31 cellular contexts compared by ENCODE assay signal in genomic region chr3:88235102-88235501, GRCh38.
A peak's percentile ranks its signal among the peaks of the same experiment; 100 is the strongest.
DNase-seq lines count a peak whose midpoint lies in the region; ATAC-seq and TF ChIP-seq lines count a peak whose summit lies in the region.
"Had no signal": no experiment of that assay in that cellular context is flagged by ENCODE, and none has a peak within 500 bp of the region (broad histone marks: within the 10 kb centered on the region; RNA-seq: fewer than 3 reads in every experiment).

No MANE protein-coding gene starts in this region.

- ATAC-seq in sciatic nerve (no peak), HG03097 (IDR thresholded peaks at IDR 0.05; ENCODE audit: low FRiP score, unreplicated experiment) (no peak)
- ATAC-seq: CD8-positive, alpha-beta T cell; HepG2; left ventricle myocardium superior; naive thymus-derived CD4-positive, alpha-beta T cell; psoas muscle had no signal

- H3K27ac ChIP-seq in A673 (ENCODE audit: low read depth, low read length, poor library complexity, severe bottlenecking) (no peak overlapping the region), right atrium auricular region (no peak overlapping the region)
- H3K27ac ChIP-seq: esophagus muscularis mucosa, psoas muscle, stomach, thyroid gland had no signal

- TF ChIP-seq CTCF in A673 (conservative IDR thresholded peaks at IDR 0.05; ENCODE audit: low read depth, low read length), result no peak
- TF ChIP-seq CTCF in kidney epithelial cell (IDR thresholded peaks at IDR 0.05; ENCODE audit: insufficient read depth, low read length, poor library complexity, severe bottlenecking), result no peak
- no peak for TF ChIP-seq CTCF in right atrium auricular region (IDR thresholded peaks at IDR 0.05)

- H3K4me1 ChIP-seq in A673 (ENCODE audit: insufficient read depth, low read length, poor library complexity, severe bottlenecking) (peaks cover 19% of the 10 kb centered on the region), right atrium auricular region (no peaks in the 10 kb centered on the region)
- H3K4me1 ChIP-seq: esophagus muscularis mucosa, psoas muscle, stomach, thyroid gland had no signal

- CTCF ChIA-PET in A673 (lab: Charles Lee), result no interaction called here

- no TSS peak for BruUV-seq in A673 (replicated peaks; lab: Mats Ljungman, UMichigan)

- no peaks in the 10 kb centered on the region for H3K36me3 ChIP-seq in A673 (ENCODE audit: insufficient read depth, low read length, poor library complexity, severe bottlenecking)
- H3K36me3 ChIP-seq in kidney epithelial cell (ENCODE audit: control insufficient read depth, insufficient read depth, low read length), result no peaks in the 10 kb centered on the region
- no peaks in the 10 kb centered on the region for H3K36me3 ChIP-seq in right atrium auricular region
- H3K36me3 ChIP-seq: esophagus muscularis mucosa, stomach, thyroid gland had no signal

- intact Hi-C loops in A673 (cut with micrococcal nuclease; ENCODE audit: unreplicated experiment) (no loop called here), sciatic nerve (cut with DNase I) (no loop called here)

- H3K4me3 ChIP-seq in A673 (ENCODE audit: low read depth, low read length, poor library complexity, severe bottlenecking), result no peak overlapping the region
- no peak overlapping the region for H3K4me3 ChIP-seq in kidney epithelial cell (ENCODE audit: low read depth, low read length)
- H3K4me3 ChIP-seq in right atrium auricular region, result no peak overlapping the region
- H3K4me3 ChIP-seq: esophagus muscularis mucosa, psoas muscle, smooth muscle cell, stomach, thyroid gland had no signal

- H3K9me3 ChIP-seq in A673 (ENCODE audit: low read depth, low read length, poor library complexity, severe bottlenecking), result peaks cover 2% of the 10 kb centered on the region
- no peaks in the 10 kb centered on the region for H3K9me3 ChIP-seq in right atrium auricular region
- H3K9me3 ChIP-seq: esophagus muscularis mucosa, psoas muscle, stomach, thyroid gland had no signal

- DNase-seq in A673 (ENCODE audit: low spot score) (peak; percentile 50), M059J (ENCODE audit: low read depth) (peak; percentile 9), astrocyte of the hippocampus (ENCODE audit: low read depth, low spot score) (peak; percentile 37), kidney epithelial cell (ENCODE audit: low read depth) (peak; percentile 7), sciatic nerve (ENCODE audit: low spot score) (no peak), HuH-7.5 (ENCODE audit: low spot score) (no peak), right atrium auricular region (ENCODE audit: low spot score) (no peak)
- DNase-seq: activated CD4-positive, alpha-beta T cell treated with anti-CD3 and anti-CD28 coated beads, Interleukin-2, amount 50 U/mL, for 1 hour; activated T-cell treated with anti-CD3 and anti-CD28 coated beads, Interleukin-2, amount 50 U/mL, for 48 hours; CD8-positive, alpha-beta T cell; GF-D8; H9; hypothalamus; Kasumi-1; left ventricle myocardium superior; naive thymus-derived CD4-positive, alpha-beta T cell; NCI-H1048; NCI-H1694; NCI-H510A treated with DMSO at 0.1 percent for 48 hours; nucleus accumbens; psoas muscle; SHP77 treated with DMSO at 0.1 percent for 48 hours; stimulated activated CD4-positive, alpha-beta T cell treated with anti-CD3 and anti-CD28 coated beads, Interleukin-1b, Interleukin-23, amount 100 ng/mL, for 48 hours; stimulated activated CD8-positive, alpha-beta memory T cell treated with anti-CD3 and anti-CD28 coated beads, Interleukin-4, amount 100 ng/mL, for 48 hours; stomach; SW 1271; thyroid gland had no signal

- H3K27me3 ChIP-seq in A673 (replicated peaks; ENCODE audit: insufficient read depth, low read depth, low read length, poor library complexity) (no peaks in the 10 kb centered on the region), kidney epithelial cell (ENCODE audit: control insufficient read depth, insufficient read depth, low read length) (no peaks in the 10 kb centered on the region), right atrium auricular region (no peaks in the 10 kb centered on the region)
- H3K27me3 ChIP-seq: esophagus muscularis mucosa, stomach, thyroid gland had no signal

- POLR2A ChIA-PET in A673 (lab: Charles Lee; ENCODE audit: low non-redundant PET), result no interaction called here

Comparison
In these comparisons a context has a peak if more than half of its experiments do, and no peak if none do; other contexts are left out.
1. DNase-seq: peak in A673 (single experiment), M059J (single experiment), astrocyte of the hippocampus (single experiment) and kidney epithelial cell (single experiment); none in sciatic nerve (single experiment), HuH-7.5 (single experiment) and right atrium auricular region (single experiment).